ENCODE assay signal across 13 cellular contexts in genomic region chr2:88746929-88747490, GRCh38.
"Had no signal": no experiment of that assay in that cellular context is flagged by ENCODE, and none has a peak within 500 bp of the region (broad histone marks: within the 10 kb centered on the region; RNA-seq: fewer than 3 reads in every experiment).

No MANE protein-coding gene starts in this region.

- DNase-seq: activated CD4-positive, alpha-beta T cell treated with anti-CD3 and anti-CD28 coated beads, Interleukin-2, amount 10 ng/mL, durations not matched to agents 7 days and 5 days; activated CD8-positive, alpha-beta memory T cell treated with anti-CD3 and anti-CD28 coated beads, Interleukin-2, amount 50 U/mL, for 4 hours; activated effector memory CD4-positive, alpha-beta T cell treated with anti-CD3 and anti-CD28 coated beads, Interleukin-2, amount 50 U/mL, for 16 hours; activated T-cell treated with anti-CD3 and anti-CD28 coated beads, Interleukin-2, amount 50 U/mL, for 72 hours; colonic mucosa; stimulated activated CD4-positive, alpha-beta T cell treated with anti-CD3 and anti-CD28 coated beads, Interleukin-2, amount 100 ng/mL, for 24 hours; T1000 had no signal

- H3K4me3 ChIP-seq: ascending aorta, colonic mucosa, upper lobe of left lung had no signal

- H3K4me1 Mint-ChIP-seq: mesothelial cell of epicardium had no signal

- ATAC-seq: activated T-cell treated with anti-CD3 and anti-CD28 coated beads, Interleukin-2, amount 50 U/mL, for 72 hours had no signal

- H3K27ac Mint-ChIP-seq: activated CD4-positive, alpha-beta T cell treated with anti-CD3 and anti-CD28 coated beads, Interleukin-2, amount 10 ng/mL, durations not matched to agents 7 days and 5 days; progenitor cell of endocrine pancreas; stimulated activated naive CD8-positive, alpha-beta T cell treated with anti-CD3 and anti-CD28 coated beads, Interleukin-15, Interleukin-2, amounts not matched to agents 100 ng/mL and 50 ng/mL, for 24 hours had no signal

- H3K27me3 Mint-ChIP-seq: activated CD4-positive, alpha-beta T cell treated with anti-CD3 and anti-CD28 coated beads, Interleukin-2, amount 10 ng/mL, durations not matched to agents 7 days and 5 days; central memory CD8-positive, alpha-beta T cell; progenitor cell of endocrine pancreas; stimulated activated naive CD8-positive, alpha-beta T cell treated with anti-CD3 and anti-CD28 coated beads, Interleukin-15, Interleukin-2, amounts not matched to agents 100 ng/mL and 50 ng/mL, for 24 hours had no signal

- H3K4me3 Mint-ChIP-seq: activated CD4-positive, alpha-beta T cell treated with anti-CD3 and anti-CD28 coated beads, Interleukin-2, amount 10 ng/mL, durations not matched to agents 7 days and 5 days; activated T-cell treated with anti-CD3 and anti-CD28 coated beads, Interleukin-2, amount 50 U/mL, for 72 hours; central memory CD8-positive, alpha-beta T cell; mesothelial cell of epicardium; stimulated activated naive CD8-positive, alpha-beta T cell treated with anti-CD3 and anti-CD28 coated beads, Interleukin-15, Interleukin-2, amounts not matched to agents 100 ng/mL and 50 ng/mL, for 24 hours had no signal
